17 cellular contexts compared by ENCODE assay signal in the genomic region with DNA sequence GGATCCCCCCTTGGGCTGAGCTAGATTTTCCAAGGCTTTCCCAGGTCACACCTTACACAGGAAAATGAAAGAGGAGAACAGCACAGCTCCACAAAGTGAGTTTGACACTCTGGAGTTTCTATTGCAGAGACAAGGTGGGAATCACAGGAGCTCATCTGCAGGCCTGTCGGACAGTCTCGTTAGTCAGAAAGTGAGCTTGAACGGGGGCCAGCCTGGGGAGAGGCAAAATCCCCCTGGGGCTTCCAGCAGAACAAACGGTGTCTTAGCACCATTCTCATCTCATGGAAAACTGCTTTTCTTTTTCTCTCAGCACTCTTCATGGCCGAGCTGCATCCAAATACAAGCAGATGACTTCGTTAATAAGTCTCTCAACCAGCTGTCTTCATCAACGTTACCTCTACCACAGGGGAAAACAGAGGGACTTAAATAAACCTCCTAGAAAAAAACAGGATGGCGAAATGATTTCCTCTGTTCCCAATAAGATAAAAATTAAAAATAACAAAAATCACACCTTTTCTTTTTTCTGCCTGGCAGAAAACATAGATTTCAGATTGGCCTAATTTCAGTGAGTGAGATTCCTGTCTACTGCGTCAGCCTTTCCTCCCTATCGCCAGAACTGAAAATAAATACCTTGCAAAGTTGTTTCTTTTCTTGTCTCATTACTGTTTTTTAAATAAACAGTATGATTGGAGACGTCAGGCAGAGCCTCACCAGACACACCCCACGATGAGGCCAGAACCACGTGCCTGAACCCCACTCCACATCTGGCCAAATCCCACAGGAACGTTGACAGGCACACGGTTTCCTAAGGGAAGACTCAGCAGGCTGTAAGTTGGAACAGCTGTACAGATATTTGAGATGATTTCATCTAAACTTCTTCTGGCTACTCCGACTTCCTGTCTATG.
DNase-seq lines count a peak whose midpoint lies in the region; ATAC-seq lines count a peak whose summit lies in the region.
"Had no signal": no experiment of that assay in that cellular context is flagged by ENCODE, and none has a peak within 500 bp of the region (broad histone marks: within the 10 kb centered on the region; RNA-seq: fewer than 3 reads in every experiment).

No MANE protein-coding gene starts in this region.

- ATAC-seq in left ventricle myocardium superior (peak; percentile 91), sciatic nerve (peak; percentile 92)
- ATAC-seq in effector memory CD8-positive, alpha-beta T cell (replicated peaks) = no peak
- ATAC-seq: activated CD8-positive, alpha-beta T cell treated with anti-CD3 and anti-CD28 coated beads, Interleukin-2, amount 10 ng/mL, durations not matched to agents 7 days and 5 days had no signal

- no peaks in the 10 kb centered on the region for H3K9me3 Mint-ChIP-seq in effector memory CD8-positive, alpha-beta T cell

- peaks cover 0 to 31% (median 0%) of the 10 kb centered on the region in 11 experiments; a peak in 4 of 22 replicates for H3K27me3 ChIP-seq in BLaER1 treated with 17β-estradiol and CSF1 and Interleukin-3, amounts not matched to agents 10 nM and 100 nM
- H3K27me3 ChIP-seq: thyroid gland had no signal

- no peak overlapping the region for H3K4me3 Mint-ChIP-seq in effector memory CD8-positive, alpha-beta T cell
- H3K4me3 Mint-ChIP-seq: activated CD8-positive, alpha-beta T cell treated with anti-CD3 and anti-CD28 coated beads, Interleukin-2, amount 10 ng/mL, durations not matched to agents 7 days and 5 days; naive B cell had no signal

- peak overlapping the region; percentile 53 to 80 (median 70) for H3K4me2 ChIP-seq in BLaER1 treated with 17β-estradiol and CSF1 and Interleukin-3, amounts not matched to agents 10 nM and 100 nM
- H3K4me2 ChIP-seq: PC-9 had no signal

- H3K4me3 ChIP-seq in BLaER1 treated with 17β-estradiol and CSF1 and Interleukin-3, amounts not matched to agents 10 nM and 100 nM = no peak overlapping the region
- H3K4me3 ChIP-seq: PC-9, skin epidermis, thyroid gland had no signal

- H3K36me3 Mint-ChIP-seq in effector memory CD8-positive, alpha-beta T cell (ENCODE audit: insufficient read depth) = no peaks in the 10 kb centered on the region
- H3K36me3 Mint-ChIP-seq: naive B cell had no signal

- peaks cover 1 to 12% of the 10 kb centered on the region in 2 donors for H3K27me3 Mint-ChIP-seq in effector memory CD8-positive, alpha-beta T cell

- intact Hi-C loops in left ventricle myocardium superior (cut with micrococcal nuclease) (no loop called here), sciatic nerve (cut with DNase I) (no loop called here)

- no peaks in the 10 kb centered on the region for H3K4me1 Mint-ChIP-seq in effector memory CD8-positive, alpha-beta T cell (ENCODE audit: low read depth in 2 of 2)
- H3K4me1 Mint-ChIP-seq: naive B cell had no signal

- peaks cover 18 to 30% (median 19%) of the 10 kb centered on the region in 11 experiments; a peak in 21 of 22 replicates for H3K9me3 ChIP-seq in BLaER1 treated with 17β-estradiol and CSF1 and Interleukin-3, amounts not matched to agents 10 nM and 100 nM (replicated peaks in 1 of 11)
- H3K9me3 ChIP-seq: thyroid gland had no signal

- DNase-seq in brain pericyte (ENCODE audit: low read depth, low spot score) (peak; percentile 41), left ventricle myocardium superior (peak; percentile 65), sciatic nerve (ENCODE audit: low spot score) (no peak), SIG-M5 (lab: John Stamatoyannopoulos, UW) (no peak), DMS153 treated with DMSO at 0.1 percent for 48 hours (lab: John Stamatoyannopoulos, UW; ENCODE audit: unreplicated experiment) (no peak), DMS53 (lab: John Stamatoyannopoulos, UW) (no peak)
- no peak for DNase-seq in effector memory CD8-positive, alpha-beta T cell
- DNase-seq: ACHN; activated CD8-positive, alpha-beta T cell treated with anti-CD3 and anti-CD28 coated beads, Interleukin-2, amount 10 ng/mL, durations not matched to agents 7 days and 5 days; activated gamma-delta T cell treated with Interleukin-2 at 50 U/mL for 16 hours; central memory CD4-positive, alpha-beta T cell; naive B cell; PC-9; T-helper 2 cell; thyroid gland had no signal

- H3K36me3 ChIP-seq in BLaER1 treated with 17β-estradiol and CSF1 and Interleukin-3, amounts not matched to agents 10 nM and 100 nM = no peaks in the 10 kb centered on the region
- H3K36me3 ChIP-seq: thyroid gland had no signal

- H3K27ac Mint-ChIP-seq in effector memory CD8-positive, alpha-beta T cell = no peak overlapping the region
- H3K27ac Mint-ChIP-seq: activated CD8-positive, alpha-beta T cell treated with anti-CD3 and anti-CD28 coated beads, Interleukin-2, amount 10 ng/mL, durations not matched to agents 7 days and 5 days; naive B cell had no signal

- H4K20me1 ChIP-seq in BLaER1 treated with 17β-estradiol and CSF1 and Interleukin-3, amounts not matched to agents 10 nM and 100 nM = no peaks in the 10 kb centered on the region

- 0 out of 22 replicates have a peak overlapping the region, but pooled peaks of 1 of the 11 experiments have one; percentile 3 for H3K9ac ChIP-seq in BLaER1 treated with 17β-estradiol and CSF1 and Interleukin-3, amounts not matched to agents 10 nM and 100 nM

- H3K4me1 ChIP-seq in BLaER1 treated with 17β-estradiol and CSF1 and Interleukin-3, amounts not matched to agents 10 nM and 100 nM = peaks cover 26 to 66% (median 61%) of the 10 kb centered on the region in 10 experiments

- H3K27ac ChIP-seq in BLaER1 treated with 17β-estradiol and CSF1 and Interleukin-3, amounts not matched to agents 10 nM and 100 nM = peak overlapping the region in 3 of 11 experiments; percentile 15 to 42 (median 35); a peak in 3 of 22 replicates
- H3K27ac ChIP-seq: PC-9, thyroid gland had no signal

Comparison
In these comparisons a context has a peak if more than half of its experiments do, and no peak if none do; other contexts are left out.
1. DNase-seq: peak in brain pericyte (single experiment) and left ventricle myocardium superior (single experiment); none in sciatic nerve (single experiment), SIG-M5 (single experiment), DMS153 treated with DMSO at 0.1 percent for 48 hours (single experiment), effector memory CD8-positive, alpha-beta T cell (0 of 3) and DMS53 (single experiment).